17 cellular contexts compared by ENCODE assay signal in genomic region chr15:101558217-101558941, GRCh38.
DNase-seq lines count a peak whose midpoint lies in the region; ATAC-seq and TF ChIP-seq lines count a peak whose summit lies in the region.
"Had no signal": no experiment of that assay in that cellular context is flagged by ENCODE, and none has a peak within 500 bp of the region (broad histone marks: within the 10 kb centered on the region; RNA-seq: fewer than 3 reads in every experiment).

No MANE protein-coding gene starts in this region.

- H3K36me3 Mint-ChIP-seq in CD14-positive monocyte: no peaks in the 10 kb centered on the region
- no peaks in the 10 kb centered on the region for H3K36me3 Mint-ChIP-seq in natural killer cell treated with Interleukin-12 subunit alpha and Interleukin-12 subunit beta and Interleukin-15 and Interleukin-18, amount 100 ng/mL, for 72 hours
- H3K36me3 Mint-ChIP-seq: CD8-positive, alpha-beta memory T cell had no signal

- 48% methylated on average over 9 of the region's 12 CpGs for whole genome bisulfite sequencing in right lobe of liver (ENCODE audit: insufficient coverage, low coverage, low lambda C conversion rate, missing lambda C conversion rate)

- no peaks in the 10 kb centered on the region for H3K27me3 ChIP-seq in BLaER1
- no peaks in the 10 kb centered on the region for H3K27me3 ChIP-seq in SJCRH30
- no peaks in the 10 kb centered on the region for H3K27me3 ChIP-seq in right lobe of liver
- H3K27me3 ChIP-seq: adrenal gland had no signal

- peak overlapping the region; percentile 89 for H3K4me2 ChIP-seq in BLaER1

- H3K9ac ChIP-seq in BLaER1: no peak overlapping the region

- H4K20me1 ChIP-seq in BLaER1: no peaks in the 10 kb centered on the region

- TF ChIP-seq CTCF in right lobe of liver (IDR thresholded peaks at IDR 0.05): no peak
- TF ChIP-seq CTCF in CD14-positive monocyte (IDR thresholded peaks at IDR 0.05): no peak

- peaks cover 6 to 8% (median 7%) of the 10 kb centered on the region in 3 donors for H3K27me3 Mint-ChIP-seq in CD14-positive monocyte (ENCODE audit: low read depth in 3 of 3)
- H3K27me3 Mint-ChIP-seq in natural killer cell treated with Interleukin-12 subunit alpha and Interleukin-12 subunit beta and Interleukin-15 and Interleukin-18, amount 100 ng/mL, for 72 hours: peaks cover 19 to 32% of the 10 kb centered on the region in 2 donors

- no peak overlapping the region for H3K27ac ChIP-seq in BLaER1
- H3K27ac ChIP-seq in SJCRH30: no peak overlapping the region
- H3K27ac ChIP-seq in right lobe of liver: no peak overlapping the region
- H3K27ac ChIP-seq: adrenal gland, heart right ventricle had no signal

- DNase-seq in M059J (ENCODE audit: low read depth): peak; percentile 18
- DNase-seq in SJCRH30: peak; percentile 75 to 90
- no peak for DNase-seq in right lobe of liver
- no peak for DNase-seq in CD14-positive monocyte (ENCODE audit: low spot score)
- no peak for DNase-seq in natural killer cell treated with Interleukin-12 subunit alpha and Interleukin-12 subunit beta and Interleukin-15 and Interleukin-18, amount 100 ng/mL, for 72 hours (ENCODE audit: low spot score)
- DNase-seq: caudate nucleus; CD8-positive, alpha-beta memory T cell; effector memory CD4-positive, alpha-beta T cell; heart right ventricle; IMR-90; mucosa of descending colon; SHP77 treated with DMSO at 0.1 percent for 48 hours had no signal

- intact Hi-C loops in right lobe of liver (cut with DNase I) (no loop called here), CD14-positive monocyte (cut with micrococcal nuclease) (no loop called here)

- no peak for TF ChIP-seq POLR2A in right lobe of liver (IDR thresholded peaks at IDR 0.05)

- ATAC-seq in right lobe of liver (peak; percentile 67 to 86 (median 78)), HG03469 (IDR thresholded peaks at IDR 0.05; ENCODE audit: unreplicated experiment) (no peak), GM19328 (IDR thresholded peaks at IDR 0.05; ENCODE audit: unreplicated experiment) (no peak)
- ATAC-seq in natural killer cell treated with Interleukin-12 subunit alpha and Interleukin-12 subunit beta and Interleukin-15 and Interleukin-18, amount 100 ng/mL, for 72 hours: no peak
- ATAC-seq: activated T-helper 17 cell treated with anti-CD3 and anti-CD28 coated beads, Interleukin-2, amount 50 U/mL, for 72 hours; mucosa of descending colon had no signal

- H3K36me3 ChIP-seq in BLaER1 (no peaks in the 10 kb centered on the region), SJCRH30 (no peaks in the 10 kb centered on the region), right lobe of liver (no peaks in the 10 kb centered on the region)
- H3K36me3 ChIP-seq: adrenal gland, heart right ventricle had no signal

- H3K4me1 Mint-ChIP-seq in CD14-positive monocyte: peaks cover 3% of the 10 kb centered on the region
- no peaks in the 10 kb centered on the region for H3K4me1 Mint-ChIP-seq in natural killer cell treated with Interleukin-12 subunit alpha and Interleukin-12 subunit beta and Interleukin-15 and Interleukin-18, amount 100 ng/mL, for 72 hours (ENCODE audit: low read depth in 2 of 2)
- H3K4me1 Mint-ChIP-seq: activated T-helper 17 cell treated with anti-CD3 and anti-CD28 coated beads, Interleukin-2, amount 50 U/mL, for 72 hours; CD8-positive, alpha-beta memory T cell had no signal

- no peak overlapping the region for H3K27ac Mint-ChIP-seq in CD14-positive monocyte
- H3K27ac Mint-ChIP-seq in natural killer cell treated with Interleukin-12 subunit alpha and Interleukin-12 subunit beta and Interleukin-15 and Interleukin-18, amount 100 ng/mL, for 72 hours: no peak overlapping the region
- H3K27ac Mint-ChIP-seq: activated T-helper 17 cell treated with anti-CD3 and anti-CD28 coated beads, Interleukin-2, amount 50 U/mL, for 72 hours had no signal

- peaks cover 0 to 2% (median 0%) of the 10 kb centered on the region in 7 donors for H3K9me3 Mint-ChIP-seq in CD14-positive monocyte
- H3K9me3 Mint-ChIP-seq in natural killer cell treated with Interleukin-12 subunit alpha and Interleukin-12 subunit beta and Interleukin-15 and Interleukin-18, amount 100 ng/mL, for 72 hours: no peaks in the 10 kb centered on the region
- H3K9me3 Mint-ChIP-seq: activated T-helper 17 cell treated with anti-CD3 and anti-CD28 coated beads, Interleukin-2, amount 50 U/mL, for 72 hours had no signal

- peaks cover 47% of the 10 kb centered on the region for H3K4me1 ChIP-seq in BLaER1
- H3K4me1 ChIP-seq in SJCRH30: peaks cover 12% of the 10 kb centered on the region; the same call in 1 of the 2 replicates
- peaks cover 0 to 6% (median 0%) of the 10 kb centered on the region in 4 donors for H3K4me1 ChIP-seq in right lobe of liver
- H3K4me1 ChIP-seq: adrenal gland had no signal

- H3K9me3 ChIP-seq in BLaER1: peaks cover under 1% of the 10 kb centered on the region; the same call in 1 of the 2 replicates
- H3K9me3 ChIP-seq in SJCRH30 (replicated peaks): no peaks in the 10 kb centered on the region
- H3K9me3 ChIP-seq in right lobe of liver: no peaks in the 10 kb centered on the region
- H3K9me3 ChIP-seq: adrenal gland, heart right ventricle, mucosa of descending colon had no signal

- H3K4me3 Mint-ChIP-seq in CD14-positive monocyte: no peak overlapping the region
- H3K4me3 Mint-ChIP-seq in natural killer cell treated with Interleukin-12 subunit alpha and Interleukin-12 subunit beta and Interleukin-15 and Interleukin-18, amount 100 ng/mL, for 72 hours: no peak overlapping the region
- H3K4me3 Mint-ChIP-seq: activated T-helper 17 cell treated with anti-CD3 and anti-CD28 coated beads, Interleukin-2, amount 50 U/mL, for 72 hours; CD8-positive, alpha-beta memory T cell had no signal

- H3K4me3 ChIP-seq in BLaER1 (no peak overlapping the region), SJCRH30 (no peak overlapping the region), right lobe of liver (no peak overlapping the region)
- H3K4me3 ChIP-seq: adrenal gland, heart right ventricle, mucosa of descending colon had no signal

Comparison
In these comparisons a context has a peak if more than half of its experiments do, and no peak if none do; other contexts are left out.
1. DNase-seq: peak in M059J (single experiment) and SJCRH30 (2 of 2); none in right lobe of liver (0 of 3), CD14-positive monocyte (single experiment) and natural killer cell treated with Interleukin-12 subunit alpha and Interleukin-12 subunit beta and Interleukin-15 and Interleukin-18, amount 100 ng/mL, for 72 hours (single experiment).
2. ATAC-seq: peak in right lobe of liver (4 of 4); none in HG03469 (single experiment), GM19328 (single experiment) and natural killer cell treated with Interleukin-12 subunit alpha and Interleukin-12 subunit beta and Interleukin-15 and Interleukin-18, amount 100 ng/mL, for 72 hours (0 of 2).